1 cellular context compared by ENCODE assay signal in genomic region chr15:29196306-29196705, GRCh38.
TF ChIP-seq lines count a peak whose summit lies in the region.

No MANE protein-coding gene starts in this region.

TF ChIP-seq in SK-N-SH treated with all-trans-retinoic acid at 6 μM for 48 hours, 23 proteins besides CTCF, POLR2A, EP300 and RAD21 (continued from another document):
- TF ChIP-seq ZNF70 (CRISPR knock-in tag; IDR thresholded peaks at IDR 0.05): no peak
- no peak for TF ChIP-seq PPARA (CRISPR knock-in tag; IDR thresholded peaks at IDR 0.05; ENCODE audit: borderline replicate concordance)
